In genomic region chr2:44291281-44292248, GRCh38 we compare ENCODE assay signal across 8 cellular contexts. TPM values are rescaled to one million over a fixed set of nuclear protein-coding genes. Genes with fewer than 3 reads are reported as not detected.
A peak's percentile ranks its signal among the peaks of the same experiment; 100 is the strongest.
DNase-seq lines count a peak whose midpoint lies in the region; ATAC-seq, FAIRE-seq and TF ChIP-seq lines count a peak whose summit lies in the region.

No MANE protein-coding gene starts in this region.

- H3K9me3 Mint-ChIP-seq in natural killer cell: no peaks in the 10 kb centered on the region

- H3K4me1 ChIP-seq in OCI-LY3 (ENCODE audit: low read length) (peaks cover 13% of the 10 kb centered on the region), H1 (replicated peaks in 1 of 4; ENCODE audit: control insufficient read depth in 3 of 4, insufficient read depth in 4 of 4, low read length in 3 of 4) (no peaks in the 10 kb centered on the region)

- POLR2A ChIA-PET in AG04449 (lab: Yijun Ruan, JAX) (interaction anchor here (1.1 kb wide), 1 partner anchor 60 kb away, joined by 3 read pairs; no protein-coding TSS in a partner anchor), H1 (lab: Charles Lee; ENCODE audit: partially characterized antibody) (interaction anchor here (0.6 to 1.2 kb wide), 3 partner anchors 9 to 49 kb away, joined by 3 to 4 read pairs (median 3); no protein-coding TSS in a partner anchor)

- no peaks in the 10 kb centered on the region for H3K9me3 ChIP-seq in OCI-LY3 (ENCODE audit: insufficient read depth, low read length)
- no peaks in the 10 kb centered on the region for H3K9me3 ChIP-seq in H1 (ENCODE audit: insufficient read depth in 2 of 2, low read depth in 1 of 2, low read length in 1 of 2)

- H3K4ac ChIP-seq in H1 (replicated peaks; ENCODE audit: insufficient read length, low read depth, low read length): no peak overlapping the region

- intact Hi-C loops in natural killer cell (cut with micrococcal nuclease): no loop called here

- FAIRE-seq in H1 (lab: Jason Lieb, UNC): no peak

- H3K79me1 ChIP-seq in H1 (ENCODE audit: low read depth, low read length): no peaks in the 10 kb centered on the region

- H3K4me3 Mint-ChIP-seq in natural killer cell: no peak overlapping the region

- H3K36me3 Mint-ChIP-seq in natural killer cell: no peaks in the 10 kb centered on the region

- no peak overlapping the region for H3K56ac ChIP-seq in H1 (replicated peaks; ENCODE audit: insufficient read length, low read depth, low read length)

- H3K79me2 ChIP-seq in OCI-LY3 (ENCODE audit: low read length) (no peaks in the 10 kb centered on the region), H1 (ENCODE audit: control insufficient read depth in 1 of 2, insufficient read depth in 2 of 2, low read length in 2 of 2) (no peaks in the 10 kb centered on the region)

- no peak overlapping the region for H2AK5ac ChIP-seq in H1 (ENCODE audit: low read depth, low read length)

- 83% methylated on average over 8 of the region's 8 CpGs; no CpG with 5 or more reads in 1 of the 2 experiments for WGBS in H1 (ENCODE audit: extremely low coverage in 1 of 2, insufficient coverage in 1 of 2, insufficient read length in 1 of 2, insufficient replicate concordance in 2 of 2, low coverage in 1 of 2, low lambda C conversion rate in 2 of 2, missing lambda C conversion rate in 1 of 2), 2 experiments

- no peak for TF ChIP-seq EP300 in H1 (IDR thresholded peaks at IDR 0.05; ENCODE audit: borderline replicate concordance in 1 of 2, low read depth in 2 of 2, low read length in 2 of 2)

- no peaks in the 10 kb centered on the region for H3K23me2 ChIP-seq in H1 (ENCODE audit: low read depth, low read length)

- no peak overlapping the region for H4K91ac ChIP-seq in H1 (replicated peaks; ENCODE audit: insufficient read length, low read length)

- H2BK15ac ChIP-seq in H1 (ENCODE audit: low read length): no peak overlapping the region

- H3K36me3 ChIP-seq in OCI-LY3 (replicated peaks; ENCODE audit: low read depth, low read length) (no peaks in the 10 kb centered on the region), H1 (ENCODE audit: control insufficient read depth in 2 of 4, insufficient read depth in 4 of 4, low read length in 3 of 4) (no peaks in the 10 kb centered on the region)

- H3K9ac ChIP-seq in OCI-LY3 (ENCODE audit: low read length) (no peak overlapping the region), H1 (replicated peaks in 1 of 4; ENCODE audit: extremely low read depth in 1 of 4, low read depth in 3 of 4, low read length in 3 of 4) (no peak overlapping the region)

- CTCF ChIA-PET in AG04449 (lab: Yijun Ruan, JAX): interaction anchor here (0.9 to 3.4 kb wide), 23 partner anchors 8 to 263 kb away, joined by 3 to 41 read pairs (median 4); no protein-coding TSS in a partner anchor
- CTCF ChIA-PET in H1 (lab: Charles Lee; ENCODE audit: partially characterized antibody): interaction anchor here (0.5 to 1.9 kb wide), 9 partner anchors 10 to 725 kb away, joined by 3 to 8 read pairs (median 3); no protein-coding TSS in a partner anchor

- H3K27me3 Mint-ChIP-seq in natural killer cell (ENCODE audit: low read depth in 2 of 2): peaks cover 4% of the 10 kb centered on the region in 2 donors

- H4K8ac ChIP-seq in H1 (ENCODE audit: extremely low read depth, insufficient read depth, low read length): no peak overlapping the region

- no peak overlapping the region for H3K27ac Mint-ChIP-seq in natural killer cell

- ATAC-seq in natural killer cell: no peak
- no peak for ATAC-seq in GM19452 (IDR thresholded peaks at IDR 0.05; ENCODE audit: unreplicated experiment)

- H3K14ac ChIP-seq in H1 (ENCODE audit: insufficient read length): no peak overlapping the region

- peaks cover 4 to 10% of the 10 kb centered on the region in 2 donors for H3K4me1 Mint-ChIP-seq in natural killer cell

- no peak overlapping the region; the same call in 1 of the 2 replicates for H3K4me3 ChIP-seq in AG04449 (ENCODE audit: low read depth, low read length)
- H3K4me3 ChIP-seq in OCI-LY3 (ENCODE audit: low read length): no peak overlapping the region
- no peak overlapping the region for H3K4me3 ChIP-seq in H1 (ENCODE audit: extremely low read depth in 1 of 4, insufficient read depth in 2 of 4, low read depth in 3 of 4, low read length in 4 of 4)

- H2BK5ac ChIP-seq in H1 (ENCODE audit: low read depth, low read length): no peak overlapping the region

- H2BK120ac ChIP-seq in H1 (replicated peaks; ENCODE audit: low read depth, low read length): no peak overlapping the region

- no peak overlapping the region for H2BK12ac ChIP-seq in H1 (ENCODE audit: low read depth, low read length)

- TF ChIP-seq POLR2A in H1 (IDR thresholded peaks at IDR 0.05; ENCODE audit: control extremely low read depth in 1 of 2, low read depth in 2 of 2, low read length in 2 of 2): no peak

- no peak overlapping the region for H4K5ac ChIP-seq in H1 (ENCODE audit: insufficient read length, low read depth, low read length)

- H3K23ac ChIP-seq in H1 (ENCODE audit: insufficient read length): no peak overlapping the region

- TF ChIP-seq CTCF in AG04449 (IDR thresholded peaks at IDR 0.05; ENCODE audit: insufficient read depth, low read length, missing control alignments) (peak; percentile 66), GM12874 (IDR thresholded peaks at IDR 0.05; ENCODE audit: insufficient read depth, low read depth, low read length) (peak; percentile 24; the same call in 1 of the 2 replicates), OCI-LY3 (IDR thresholded peaks at IDR 0.05; ENCODE audit: low read depth, low read length) (peak; percentile 63), H1 (IDR thresholded peaks at IDR 0.05; ENCODE audit: control extremely low read depth in 1 of 3, insufficient read depth in 1 of 3, low read depth in 1 of 3, low read length in 3 of 3) (peak in 2 of 3 experiments; percentile 21 to 29; a peak in 2 of 4 replicates), natural killer cell (IDR thresholded peaks at IDR 0.05) (no peak)

- peak; percentile 57 to 59 for TF ChIP-seq RAD21 in H1 (IDR thresholded peaks at IDR 0.05 in 1 of 2, conservative IDR thresholded peaks at IDR 0.05 in 1 of 2; ENCODE audit: low read depth in 2 of 2, low read length in 2 of 2)

- H3K18ac ChIP-seq in H1 (ENCODE audit: extremely low read depth, low read length): no peak overlapping the region

- no peak overlapping the region for H2BK20ac ChIP-seq in H1 (ENCODE audit: low read length)

- H3K4me2 ChIP-seq in OCI-LY3 (ENCODE audit: low read length) (peak overlapping the region; percentile 40; the same call in 1 of the 2 replicates), H1 (ENCODE audit: insufficient read depth in 1 of 2, low read depth in 2 of 2, low read length in 2 of 2) (no peak overlapping the region)

- H4K20me1 ChIP-seq in OCI-LY3 (ENCODE audit: insufficient read depth, low read length): no peaks in the 10 kb centered on the region
- H4K20me1 ChIP-seq in H1 (replicated peaks in 1 of 2; ENCODE audit: control insufficient read depth in 1 of 2, insufficient read depth in 2 of 2, low read length in 2 of 2): no peaks in the 10 kb centered on the region

- no peak overlapping the region; the same call in 1 of the 2 replicates for H2AFZ ChIP-seq in OCI-LY3 (ENCODE audit: low read depth, low read length)
- H2AFZ ChIP-seq in H1 (ENCODE audit: low read length): no peak overlapping the region

- H3K27me3 ChIP-seq in OCI-LY3 (ENCODE audit: low read depth, low read length) (peaks cover 10% of the 10 kb centered on the region), H1 (replicated peaks in 1 of 4; ENCODE audit: control insufficient read depth in 3 of 4, extremely low read depth in 1 of 4, insufficient read depth in 3 of 4, low read length in 3 of 4) (no peaks in the 10 kb centered on the region)

- H3K27ac ChIP-seq in OCI-LY3 (ENCODE audit: low read length) (no peak overlapping the region), H1 (ENCODE audit: low read depth, low read length) (no peak overlapping the region)

- no peak for DNase-seq in AG04449 (ENCODE audit: low read depth, low spot score)
- no peak for DNase-seq in H1 (ENCODE audit: low read depth in 1 of 2, low spot score in 2 of 2)
- DNase-seq in midbrain (lab: John Stamatoyannopoulos, UW): peak; percentile 80
- DNase-seq in natural killer cell: no peak
- DNase-seq in stimulated activated CD4-positive, alpha-beta T cell treated with anti-CD3 and anti-CD28 coated beads, Interleukin-4, amount 100 ng/mL, for 4 hours: no peak

TF ChIP-seq in H1, 55 proteins besides CTCF, POLR2A, EP300 and RAD21:
- TF ChIP-seq SP4 (IDR thresholded peaks at IDR 0.05; ENCODE audit: low read length): no peak
- no peak for TF ChIP-seq CBX8 (IDR thresholded peaks at IDR 0.05; ENCODE audit: borderline replicate concordance, low read depth, low read length)

RNA-seq across cellular contexts. Expression of gene SLC3A1, which starts 16.3 kb away (rescaled TPM):
- total RNA-seq in H1 (2021; fragmentation: NEBNext Ultra II Directional; extraction: Animal tissue kit (Norgen Biotek cat#: 25700)): not detected in 2 replicates
- not detected in 2 replicates for polyA plus RNA-seq in H1 (2011; rRNA removed)
- polyA plus RNA-seq in H1 (2011; cell fraction: cytosol; rRNA removed): 0.08 TPM
- polyA plus RNA-seq in H1 (2011; cell fraction: nucleus; rRNA removed): not detected
- polyA plus RNA-seq in H1 (2012, experiment 1 of 2): 0.16 TPM in 1 of 4 replicates, not detected in the others
- polyA plus RNA-seq in H1 (2012, experiment 2 of 2): not detected
- 0.26 TPM for polyA plus RNA-seq in H1 (2013, experiment 1 of 2)
- 0.09 TPM for polyA plus RNA-seq in H1 (2013, experiment 2 of 2)
- polyA minus RNA-seq in H1 (2011; rRNA and poly(A)+ RNA removed): 0.05 TPM in 1 of 2 replicates, not detected in the other
- polyA minus RNA-seq in H1 (2011; cell fraction: cytosol; rRNA and poly(A)+ RNA removed): not detected
- polyA minus RNA-seq in H1 (2011; cell fraction: nucleus; rRNA and poly(A)+ RNA removed): 0.60 TPM
- total RNA-seq in natural killer cell: under 1 TPM; 0.63 to 0.93 (median 0.82) TPM
